Comparison of ENCODE assay signal across 8 cellular contexts in genomic region chr6:154249499-154250298, GRCh38.
DNase-seq lines count a peak whose midpoint lies in the region; ATAC-seq and TF ChIP-seq lines count a peak whose summit lies in the region.

No MANE protein-coding gene starts in this region.

- no CpG with 5 or more reads among the region's 8 CpGs for WGBS in trophoblast cell (ENCODE audit: extremely low coverage, insufficient coverage, insufficient read length)

- intact Hi-C loops in dendritic cell treated with granulocyte-macrophage colony-stimulating factor and Interleukin-4, amounts not matched to agents 40 ng/mL and 50 ng/mL, for 4 days (cut with micrococcal nuclease) = loop anchor here (5.0 kb wide), 1 partner anchor 47 kb away; no protein-coding TSS in a partner anchor

- H2AK5ac ChIP-seq in trophoblast cell (ENCODE audit: low read length) = no peak overlapping the region

- CTCF ChIA-PET in RWPE1 (lab: Yijun Ruan, JAX) = interaction anchor here (0.6 kb wide), 1 partner anchor 920 kb away, joined by 3 read pairs; no protein-coding TSS in a partner anchor

- H3K4me3 Mint-ChIP-seq in dendritic cell treated with granulocyte-macrophage colony-stimulating factor and Interleukin-4, amounts not matched to agents 40 ng/mL and 50 ng/mL, for 4 days = peak overlapping the region; percentile 23

- H3K4ac ChIP-seq in trophoblast cell (ENCODE audit: low read depth, low read length) = no peak overlapping the region

- H3K4me1 ChIP-seq in trophoblast cell (ENCODE audit: control insufficient read depth in 1 of 2, insufficient read depth in 2 of 2, low read length in 2 of 2) = no peaks in the 10 kb centered on the region

- H4K12ac ChIP-seq in trophoblast cell (ENCODE audit: low read depth, low read length) = no peak overlapping the region

- peaks cover 76% of the 10 kb centered on the region for H3K4me1 Mint-ChIP-seq in dendritic cell treated with granulocyte-macrophage colony-stimulating factor and Interleukin-4, amounts not matched to agents 40 ng/mL and 50 ng/mL, for 4 days (ENCODE audit: low read depth)

- POLR2A ChIA-PET in RWPE1 (lab: Yijun Ruan, JAX; ENCODE audit: low non-redundant PET) = no interaction called here

- H3K79me2 ChIP-seq in trophoblast cell (ENCODE audit: control insufficient read depth, insufficient read depth, low read length, poor library complexity) = no peaks in the 10 kb centered on the region

- peak overlapping the region; percentile 38 for H3K4me3 ChIP-seq in GM06990 (replicated peaks; ENCODE audit: low read depth, low read length)
- no peak overlapping the region for H3K4me3 ChIP-seq in trophoblast cell (ENCODE audit: low read depth, low read length)

- TF ChIP-seq CTCF in GM06990 (IDR thresholded peaks at IDR 0.05; ENCODE audit: insufficient read depth, low read length, poor library complexity, severe bottlenecking) (no peak), RWPE1 (conservative IDR thresholded peaks at IDR 0.05; ENCODE audit: low read depth) (no peak)

- no peaks in the 10 kb centered on the region for H3K9me3 Mint-ChIP-seq in dendritic cell treated with granulocyte-macrophage colony-stimulating factor and Interleukin-4, amounts not matched to agents 40 ng/mL and 50 ng/mL, for 4 days

- H3K27me3 Mint-ChIP-seq in dendritic cell treated with granulocyte-macrophage colony-stimulating factor and Interleukin-4, amounts not matched to agents 40 ng/mL and 50 ng/mL, for 4 days = no peaks in the 10 kb centered on the region

- H3K9ac ChIP-seq in trophoblast cell (ENCODE audit: low read length) = no peak overlapping the region

- ATAC-seq in GM19468 (IDR thresholded peaks at IDR 0.05; ENCODE audit: extremely low read depth, unreplicated experiment) = peak; percentile 66
- ATAC-seq in HG03520 (IDR thresholded peaks at IDR 0.05; ENCODE audit: unreplicated experiment) = peak; percentile 70

- H3K27ac Mint-ChIP-seq in dendritic cell treated with granulocyte-macrophage colony-stimulating factor and Interleukin-4, amounts not matched to agents 40 ng/mL and 50 ng/mL, for 4 days = peak overlapping the region; percentile 84

- peak; percentile 55 for DNase-seq in GM06990 (ENCODE audit: extremely low read depth, insufficient read length)
- no peak for DNase-seq in trophoblast cell
- no peak for DNase-seq in NCI-H1105 treated with DMSO at 0.1 percent for 48 hours (lab: John Stamatoyannopoulos, UW)
- DNase-seq in NCI-H1092 (lab: John Stamatoyannopoulos, UW) = no peak
- DNase-seq in RWPE1 (ENCODE audit: low spot score) = no peak

- H3K23ac ChIP-seq in trophoblast cell (ENCODE audit: low read length) = no peak overlapping the region

- H3K27me3 ChIP-seq in GM06990 (replicated peaks; ENCODE audit: control insufficient read depth, insufficient read depth, low read length) (no peaks in the 10 kb centered on the region), trophoblast cell (ENCODE audit: insufficient read depth, low read length) (no peaks in the 10 kb centered on the region)

- H3K36me3 ChIP-seq in GM06990 (ENCODE audit: control insufficient read depth, insufficient read depth, low read length) = no peaks in the 10 kb centered on the region
- no peaks in the 10 kb centered on the region for H3K36me3 ChIP-seq in trophoblast cell (ENCODE audit: control insufficient read depth in 1 of 2, insufficient read depth in 2 of 2, low read length in 2 of 2)

- H2AFZ ChIP-seq in trophoblast cell (ENCODE audit: insufficient read depth, low read length, poor library complexity) = no peak overlapping the region

- no peak overlapping the region for H3K14ac ChIP-seq in trophoblast cell (ENCODE audit: low read length)

- H3K27ac ChIP-seq in trophoblast cell (ENCODE audit: low read depth, low read length) (no peak overlapping the region), RWPE1 (no peak overlapping the region)

- H3K4me2 ChIP-seq in trophoblast cell (ENCODE audit: low read length) = no peak overlapping the region

- H4K91ac ChIP-seq in trophoblast cell (ENCODE audit: low read depth, low read length) = no peak overlapping the region

- H3K9me3 ChIP-seq in trophoblast cell (ENCODE audit: insufficient read depth, low read depth, low read length) = no peaks in the 10 kb centered on the region

- no peak overlapping the region for H2BK5ac ChIP-seq in trophoblast cell (ENCODE audit: low read depth, low read length, poor library complexity)

- no peaks in the 10 kb centered on the region for H3K79me1 ChIP-seq in trophoblast cell (ENCODE audit: low read length)

- no peak overlapping the region for H2BK12ac ChIP-seq in trophoblast cell (ENCODE audit: low read length)

- peaks cover 52% of the 10 kb centered on the region for H3K36me3 Mint-ChIP-seq in dendritic cell treated with granulocyte-macrophage colony-stimulating factor and Interleukin-4, amounts not matched to agents 40 ng/mL and 50 ng/mL, for 4 days (ENCODE audit: low read depth)

- H3K18ac ChIP-seq in trophoblast cell (ENCODE audit: low read length) = no peak overlapping the region

- H2BK120ac ChIP-seq in trophoblast cell (ENCODE audit: insufficient read depth, low read length, poor library complexity) = no peak overlapping the region

- H4K8ac ChIP-seq in trophoblast cell (ENCODE audit: low read depth, low read length) = no peak overlapping the region
